In genomic region chr4:85737254-85737653, GRCh38 we compare ENCODE assay signal across 1 cellular context.
TF ChIP-seq lines count a peak whose summit lies in the region.

No MANE protein-coding gene starts in this region.

TF ChIP-seq in K562, 482 proteins besides CTCF, POLR2A, EP300 and RAD21 (continued from another document):
- no peak for TF ChIP-seq VEZF1 (CRISPR knock-in tag; IDR thresholded peaks at IDR 0.05)
- no peak for TF ChIP-seq SRSF3 (IDR thresholded peaks at IDR 0.05; ENCODE audit: insufficient read depth, low read length)
- no peak for TF ChIP-seq CBFB (CRISPR knock-in tag; IDR thresholded peaks at IDR 0.05)
- TF ChIP-seq TAF9B (IDR thresholded peaks at IDR 0.05; ENCODE audit: partially characterized antibody) = no peak
- TF ChIP-seq, protein P1, sequence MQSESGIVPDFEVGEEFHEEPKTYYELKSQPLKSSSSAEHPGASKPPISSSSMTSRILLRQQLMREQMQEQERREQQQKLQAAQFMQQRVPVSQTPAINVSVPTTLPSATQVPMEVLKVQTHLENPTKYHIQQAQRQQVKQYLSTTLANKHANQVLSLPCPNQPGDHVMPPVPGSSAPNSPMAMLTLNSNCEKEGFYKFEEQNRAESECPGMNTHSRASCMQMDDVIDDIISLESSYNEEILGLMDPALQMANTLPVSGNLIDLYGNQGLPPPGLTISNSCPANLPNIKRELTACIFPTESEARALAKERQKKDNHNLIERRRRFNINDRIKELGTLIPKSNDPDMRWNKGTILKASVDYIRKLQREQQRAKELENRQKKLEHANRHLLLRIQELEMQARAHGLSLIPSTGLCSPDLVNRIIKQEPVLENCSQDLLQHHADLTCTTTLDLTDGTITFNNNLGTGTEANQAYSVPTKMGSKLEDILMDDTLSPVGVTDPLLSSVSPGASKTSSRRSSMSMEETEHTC (IDR thresholded peaks at IDR 0.05) = no peak
- TF ChIP-seq NEUROD1 (IDR thresholded peaks at IDR 0.05; ENCODE audit: borderline replicate concordance, low read depth, low read length, partially characterized antibody) = no peak
- no peak for TF ChIP-seq MED1 (CRISPR knock-in tag; IDR thresholded peaks at IDR 0.05; ENCODE audit: borderline replicate concordance)
- TF ChIP-seq ZNF212 (CRISPR knock-in tag; IDR thresholded peaks at IDR 0.05) = no peak
- no peak for TF ChIP-seq ZNF707 (CRISPR knock-in tag; conservative IDR thresholded peaks at IDR 0.05)
- no peak for TF ChIP-seq HNRNPL (IDR thresholded peaks at IDR 0.05; ENCODE audit: low read depth, low read length)
- TF ChIP-seq ZBED1 (IDR thresholded peaks at IDR 0.05) = no peak
- no peak for TF ChIP-seq TEAD1 (CRISPR knock-in tag; IDR thresholded peaks at IDR 0.05)
